10 cellular contexts compared by ENCODE assay signal in the genomic region with DNA sequence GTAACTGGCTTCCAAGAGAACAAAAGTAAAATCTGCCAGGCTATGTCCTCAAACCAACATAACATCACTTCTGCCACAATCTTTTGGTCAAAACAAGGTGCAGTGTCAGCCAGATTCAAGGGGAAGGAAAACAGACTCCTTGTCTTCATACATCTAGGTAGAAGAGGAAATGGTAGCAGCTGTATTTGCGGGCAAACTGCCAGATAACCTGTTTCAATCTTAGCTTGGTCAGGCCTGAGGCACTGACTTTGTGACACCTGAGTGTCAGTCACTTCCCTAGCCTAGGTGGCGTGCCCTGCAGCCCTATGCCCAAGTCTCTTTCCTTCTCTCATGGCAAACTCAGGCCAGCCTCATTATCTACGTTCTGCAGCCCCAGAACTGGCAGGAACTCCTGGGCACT.
A peak's percentile ranks its signal among the peaks of the same experiment; 100 is the strongest.
DNase-seq lines count a peak whose midpoint lies in the region; ATAC-seq and TF ChIP-seq lines count a peak whose summit lies in the region.
"Had no signal": no experiment of that assay in that cellular context is flagged by ENCODE, and none has a peak within 500 bp of the region (broad histone marks: within the 10 kb centered on the region; RNA-seq: fewer than 3 reads in every experiment).

No MANE protein-coding gene starts in this region.

- no peaks in the 10 kb centered on the region for H3K79me2 ChIP-seq in DOHH2 (ENCODE audit: control insufficient read depth, low read length)

- ATAC-seq in GM19035 (IDR thresholded peaks at IDR 0.05; ENCODE audit: unreplicated experiment) = peak; percentile 72
- peak; percentile 69 for ATAC-seq in HG03025 (IDR thresholded peaks at IDR 0.05; ENCODE audit: low FRiP score, unreplicated experiment)

- H3K27ac ChIP-seq in DOHH2 (ENCODE audit: low read depth, low read length) (no peak overlapping the region), VCaP (peak overlapping the region; percentile 91)
- H3K27ac ChIP-seq: testis had no signal

- H4K20me1 ChIP-seq in DOHH2 (ENCODE audit: control insufficient read depth, insufficient read depth, low read depth, low read length) = no peaks in the 10 kb centered on the region

- H3K36me3 ChIP-seq in DOHH2 (ENCODE audit: control insufficient read depth, low read length) = no peaks in the 10 kb centered on the region

- H3K36me3 Mint-ChIP-seq in CD14-positive monocyte (no peaks in the 10 kb centered on the region), immature natural killer cell (no peaks in the 10 kb centered on the region)

- H3K27me3 ChIP-seq in DOHH2 (ENCODE audit: control insufficient read depth, low read length) = no peaks in the 10 kb centered on the region
- H3K27me3 ChIP-seq: testis had no signal

- peaks cover 2% of the 10 kb centered on the region for H3K4me1 Mint-ChIP-seq in CD14-positive monocyte
- H3K4me1 Mint-ChIP-seq in immature natural killer cell = no peaks in the 10 kb centered on the region

- H3K9me3 Mint-ChIP-seq in CD14-positive monocyte (peaks cover 0 to 7% (median 2%) of the 10 kb centered on the region in 7 donors), immature natural killer cell (peaks cover 0 to 1% (median 0%) of the 10 kb centered on the region in 6 donors)

- H3K27ac Mint-ChIP-seq in CD14-positive monocyte (no peak overlapping the region), immature natural killer cell (no peak overlapping the region)

- no peaks in the 10 kb centered on the region for H3K9me2 ChIP-seq in DOHH2 (replicated peaks; ENCODE audit: control insufficient read depth, low read length)

- DNase-seq in CD14-positive monocyte (ENCODE audit: low spot score) (no peak), immature natural killer cell (no peak), activated T-cell treated with anti-CD3 and anti-CD28 coated beads for 4 hours (no peak)
- no peak for DNase-seq in activated CD8-positive, alpha-beta memory T cell treated with anti-CD3 and anti-CD28 coated beads, Interleukin-2, amount 50 U/mL, for 4 hours
- DNase-seq: stimulated activated CD4-positive, alpha-beta T cell treated with anti-CD3 and anti-CD28 coated beads, Interleukin-12 subunit alpha, Interleukin-12 subunit beta, amount 100 ng/mL, for 4 hours; testis had no signal

- no peak for TF ChIP-seq CTCF in DOHH2 (IDR thresholded peaks at IDR 0.05; ENCODE audit: low read depth, low read length, poor library complexity, severe bottlenecking)
- TF ChIP-seq CTCF in VCaP (conservative IDR thresholded peaks at IDR 0.05) = no peak
- TF ChIP-seq CTCF in CD14-positive monocyte (IDR thresholded peaks at IDR 0.05) = no peak

- H3K27me3 Mint-ChIP-seq in CD14-positive monocyte (ENCODE audit: low read depth in 3 of 3) (peaks cover 0 to 4% (median 2%) of the 10 kb centered on the region in 3 donors), immature natural killer cell (ENCODE audit: low read depth in 3 of 3) (peaks cover 4% of the 10 kb centered on the region in 3 donors)

- H3F3A ChIP-seq in DOHH2 (ENCODE audit: control insufficient read depth, insufficient read depth) = no peaks in the 10 kb centered on the region

- no peaks in the 10 kb centered on the region for H3K9me3 ChIP-seq in DOHH2 (ENCODE audit: control insufficient read depth, insufficient read depth, low read length)
- H3K9me3 ChIP-seq: testis had no signal

- peaks cover 27% of the 10 kb centered on the region for H3K4me1 ChIP-seq in DOHH2 (ENCODE audit: control insufficient read depth, low read length)

- peak overlapping the region; percentile 48 for H3K4me2 ChIP-seq in DOHH2 (ENCODE audit: low read length)

- peak overlapping the region; percentile 27 for H3K4me3 ChIP-seq in DOHH2 (ENCODE audit: low read length)
- H3K4me3 ChIP-seq: testis had no signal

- intact Hi-C loops in CD14-positive monocyte (cut with micrococcal nuclease) = no loop called here

- H3K4me3 Mint-ChIP-seq in CD14-positive monocyte = no peak overlapping the region
- no peak overlapping the region for H3K4me3 Mint-ChIP-seq in immature natural killer cell
